ENCODE assay signal across 8 cellular contexts in genomic region chr4:40749717-40750460, GRCh38. TPM values are rescaled to one million over a fixed set of nuclear protein-coding genes. Genes with fewer than 3 reads are reported as not detected.
A peak's percentile ranks its signal among the peaks of the same experiment; 100 is the strongest.
DNase-seq lines count a peak whose midpoint lies in the region; ATAC-seq, FAIRE-seq and TF ChIP-seq lines count a peak whose summit lies in the region.

Gene NSUN7 (plus strand): TSS chr4:40749955. CDS start chr4:40750694, 739 bp downstream.

- no peak; a peak in 1 of 4 replicates for TF ChIP-seq RAD21 in H1 (IDR thresholded peaks at IDR 0.05 in 1 of 2, conservative IDR thresholded peaks at IDR 0.05 in 1 of 2; ENCODE audit: low read depth in 2 of 2, low read length in 2 of 2)

- DNase-seq in NOMO-1 treated with DMSO at 0.1 percent for 48 hours (lab: John Stamatoyannopoulos, UW; ENCODE audit: unreplicated experiment) (peak; percentile 13), NOMO-1 (lab: John Stamatoyannopoulos, UW; ENCODE audit: unreplicated experiment in 2 of 2) (no peak), H1 (ENCODE audit: low read depth in 1 of 2, low spot score in 2 of 2) (peak; percentile 73 to 93), thyroid gland (peak; percentile 90 to 91), middle frontal gyrus (ENCODE audit: extremely low spot score, low spot score) (no peak)

- peaks cover 11% of the 10 kb centered on the region for H3K36me3 ChIP-seq in HUES6 (ENCODE audit: control insufficient read depth, insufficient read depth, low read length)
- peaks cover 0 to 23% (median 6%) of the 10 kb centered on the region in 4 experiments; a peak in 2 of 8 replicates for H3K36me3 ChIP-seq in H1 (ENCODE audit: control insufficient read depth in 2 of 4, insufficient read depth in 4 of 4, low read length in 3 of 4)
- H3K36me3 ChIP-seq in thyroid gland, result no peaks in the 10 kb centered on the region

- no peak for TF ChIP-seq EP300 in H1 (IDR thresholded peaks at IDR 0.05; ENCODE audit: borderline replicate concordance in 1 of 2, low read depth in 2 of 2, low read length in 2 of 2)

- 0 out of 2 replicates have a peak, but pooled peaks cover 5% of the 10 kb centered on the region for H3K4me1 ChIP-seq in HUES6 (ENCODE audit: control insufficient read depth, insufficient read depth, low read length)
- peaks cover 0 to 4% (median 0%) of the 10 kb centered on the region in 4 experiments; a peak in 2 of 7 replicates for H3K4me1 ChIP-seq in H1 (replicated peaks in 1 of 4; ENCODE audit: control insufficient read depth in 3 of 4, insufficient read depth in 4 of 4, low read length in 3 of 4)
- H3K4me1 ChIP-seq in mononuclear cell (ENCODE audit: insufficient read depth, low read length), result peaks cover 20% of the 10 kb centered on the region
- peaks cover 0 to 9% of the 10 kb centered on the region in 2 donors for H3K4me1 ChIP-seq in thyroid gland

- H3K56ac ChIP-seq in H1 (replicated peaks; ENCODE audit: insufficient read length, low read depth, low read length), result peak within 1 kb of the TSS; percentile 94

- intact Hi-C loops in thyroid gland (cut with DNase I), result no loop called here

- H3K79me1 ChIP-seq in H1 (ENCODE audit: low read depth, low read length), result no peaks in the 10 kb centered on the region; the same call in 1 of the 2 replicates

- no peak within 1 kb of the TSS for H2BK15ac ChIP-seq in H1 (ENCODE audit: low read length)

- H4K5ac ChIP-seq in H1 (ENCODE audit: insufficient read length, low read depth, low read length), result peak within 1 kb of the TSS; percentile 85

- TF ChIP-seq POLR2A in H1 (IDR thresholded peaks at IDR 0.05; ENCODE audit: control extremely low read depth in 1 of 2, low read depth in 2 of 2, low read length in 2 of 2), result peak; percentile 83
- peak in 1 of 2 donors; percentile 75 for TF ChIP-seq POLR2A in thyroid gland (IDR thresholded peaks at IDR 0.05)

- peak within 1 kb of the TSS; percentile 96 for H2BK5ac ChIP-seq in H1 (ENCODE audit: low read depth, low read length)

- FAIRE-seq in H1 (lab: Jason Lieb, UNC), result no peak

- H3K27me3 ChIP-seq in HUES6 (ENCODE audit: control insufficient read depth, insufficient read depth, low read length), result no peaks in the 10 kb centered on the region
- no peaks in the 10 kb centered on the region for H3K27me3 ChIP-seq in H1 (replicated peaks in 1 of 4; ENCODE audit: control insufficient read depth in 3 of 4, extremely low read depth in 1 of 4, insufficient read depth in 3 of 4, low read length in 3 of 4)
- H3K27me3 ChIP-seq in mononuclear cell (ENCODE audit: insufficient read depth, low read length), result peaks cover 20% of the 10 kb centered on the region
- H3K27me3 ChIP-seq in thyroid gland, result no peaks in the 10 kb centered on the region

- H2BK20ac ChIP-seq in H1 (ENCODE audit: low read length), result no peak within 1 kb of the TSS

- peak within 1 kb of the TSS; percentile 96; the same call in 1 of the 2 replicates for H4K8ac ChIP-seq in H1 (ENCODE audit: extremely low read depth, insufficient read depth, low read length)

- no peak within 1 kb of the TSS; the same call in 1 of the 2 replicates for H2AK5ac ChIP-seq in H1 (ENCODE audit: low read depth, low read length)

- no peaks in the 10 kb centered on the region for H4K20me1 ChIP-seq in H1 (replicated peaks in 1 of 2; ENCODE audit: control insufficient read depth in 1 of 2, insufficient read depth in 2 of 2, low read length in 2 of 2)

- peak within 1 kb of the TSS; percentile 73 for H3K18ac ChIP-seq in H1 (ENCODE audit: extremely low read depth, low read length)

- peak within 1 kb of the TSS; percentile 75 for H3K4ac ChIP-seq in H1 (replicated peaks; ENCODE audit: insufficient read length, low read depth, low read length)

- TF ChIP-seq CTCF in H1 (IDR thresholded peaks at IDR 0.05; ENCODE audit: control extremely low read depth in 1 of 3, insufficient read depth in 1 of 3, low read depth in 1 of 3, low read length in 3 of 3) (no peak), thyroid gland (IDR thresholded peaks at IDR 0.05) (no peak)

- peak within 1 kb of the TSS; percentile 93 for H3K9ac ChIP-seq in HUES6 (ENCODE audit: low read length)
- H3K9ac ChIP-seq in H1 (replicated peaks in 1 of 4; ENCODE audit: extremely low read depth in 1 of 4, low read depth in 3 of 4, low read length in 3 of 4), result peak within 1 kb of the TSS; percentile 87 to 93 (median 88)

- H3K79me2 ChIP-seq in H1 (ENCODE audit: control insufficient read depth in 1 of 2, insufficient read depth in 2 of 2, low read length in 2 of 2), result peaks cover 0 to 12% of the 10 kb centered on the region in 2 experiments; a peak in 2 of 4 replicates

- no peak within 1 kb of the TSS for H3K14ac ChIP-seq in H1 (ENCODE audit: insufficient read length)

- H4K91ac ChIP-seq in H1 (replicated peaks; ENCODE audit: insufficient read length, low read length), result peak within 1 kb of the TSS; percentile 74

- H3K9me3 ChIP-seq in HUES6 (ENCODE audit: control insufficient read depth, insufficient read depth, low read depth, low read length) (peaks cover 10% of the 10 kb centered on the region; the same call in 1 of the 2 replicates), H1 (ENCODE audit: insufficient read depth in 2 of 2, low read depth in 1 of 2, low read length in 1 of 2) (peaks cover 0 to 3% of the 10 kb centered on the region in 2 experiments; a peak in 2 of 4 replicates), mononuclear cell (ENCODE audit: low read depth, low read length) (no peaks in the 10 kb centered on the region), thyroid gland (no peaks in the 10 kb centered on the region)

- H3K4me3 ChIP-seq in HUES6 (ENCODE audit: low read depth, low read length) (peak within 1 kb of the TSS; percentile 75), H1 (ENCODE audit: extremely low read depth in 1 of 4, insufficient read depth in 2 of 4, low read depth in 3 of 4, low read length in 4 of 4) (peak within 1 kb of the TSS; percentile 70 to 95 (median 90)), mononuclear cell (ENCODE audit: low read length) (peak within 1 kb of the TSS; percentile 42), thyroid gland (replicated peaks in 1 of 3) (peak within 1 kb of the TSS; percentile 48 to 60 (median 56))

- peak within 1 kb of the TSS; percentile 95 for H2BK12ac ChIP-seq in H1 (ENCODE audit: low read depth, low read length)

- peak within 1 kb of the TSS; percentile 88 to 90 for H3K4me2 ChIP-seq in H1 (ENCODE audit: insufficient read depth in 1 of 2, low read depth in 2 of 2, low read length in 2 of 2)

- WGBS in H1 (ENCODE audit: extremely low coverage in 1 of 2, insufficient coverage in 1 of 2, insufficient read length in 1 of 2, insufficient replicate concordance in 2 of 2, low coverage in 1 of 2, low lambda C conversion rate in 2 of 2, missing lambda C conversion rate in 1 of 2), 2 experiments, result 2% methylated on average over 54 of the region's 75 CpGs; no CpG with 5 or more reads in 1 of the 2 experiments
- 1% methylated on average over 21 to 40 of the region's 75 CpGs for whole genome bisulfite sequencing in thyroid gland, 2 donors

- peak; percentile 89 for ATAC-seq in SK-N-SH treated with all-trans-retinoic acid at 6 μM for 48 hours

- H2AFZ ChIP-seq in H1 (ENCODE audit: low read length), result peak within 1 kb of the TSS; percentile 30

- CTCF ChIA-PET in H1 (lab: Charles Lee; ENCODE audit: partially characterized antibody), result interaction anchor here (1.4 kb wide), 1 partner anchor 14 kb away, joined by 6 read pairs; no protein-coding TSS in a partner anchor

- H3K23ac ChIP-seq in H1 (ENCODE audit: insufficient read length), result no peak within 1 kb of the TSS

- H3K27ac ChIP-seq in HUES6 (ENCODE audit: low read depth, low read length), result peak within 1 kb of the TSS; percentile 85
- peak within 1 kb of the TSS; percentile 78 for H3K27ac ChIP-seq in H1 (ENCODE audit: low read depth, low read length)
- H3K27ac ChIP-seq in thyroid gland, result peak within 1 kb of the TSS in 2 of 3 donors; percentile 45 to 51

- H3K23me2 ChIP-seq in H1 (ENCODE audit: low read depth, low read length), result peaks cover 10% of the 10 kb centered on the region

- H2BK120ac ChIP-seq in H1 (replicated peaks; ENCODE audit: low read depth, low read length), result peak within 1 kb of the TSS; percentile 13

- POLR2A ChIA-PET in H1 (lab: Charles Lee; ENCODE audit: partially characterized antibody), result interaction anchor here (0.9 to 2.1 kb wide), 14 partner anchors 10 to 693 kb away, joined by 3 to 10 read pairs (median 4); partner anchors contain the start of genes N4BP2 and RBM47

TF ChIP-seq in SK-N-SH treated with all-trans-retinoic acid at 6 μM for 48 hours, 23 proteins besides CTCF, POLR2A, EP300 and RAD21 (continues in another document):
- no peak for TF ChIP-seq ZNF8 (CRISPR knock-in tag; IDR thresholded peaks at IDR 0.05)
- peak; percentile 87; the same call in 1 of the 2 replicates for TF ChIP-seq CSDC2 (CRISPR knock-in tag; IDR thresholded peaks at IDR 0.05)
- TF ChIP-seq ZNF565 (CRISPR knock-in tag; conservative IDR thresholded peaks at IDR 0.05; ENCODE audit: low read depth), result no peak
- TF ChIP-seq RARB (CRISPR knock-in tag; IDR thresholded peaks at IDR 0.05), result no peak
- TF ChIP-seq TOX (CRISPR knock-in tag; IDR thresholded peaks at IDR 0.05; ENCODE audit: borderline replicate concordance), result no peak

TF ChIP-seq in H1, 55 proteins besides CTCF, POLR2A, EP300 and RAD21 (continues in another document):
- TF ChIP-seq HDAC2 (IDR thresholded peaks at IDR 0.05; ENCODE audit: borderline replicate concordance in 1 of 2, low read depth in 2 of 2, low read length in 2 of 2) (no peak), GABPA (IDR thresholded peaks at IDR 0.05; ENCODE audit: borderline replicate concordance, insufficient read depth, low read length) (no peak), KDM4A (IDR thresholded peaks at IDR 0.05; ENCODE audit: low read depth, low read length, severe bottlenecking) (peak; percentile 88), SUZ12 (IDR thresholded peaks at IDR 0.05; ENCODE audit: low read length) (no peak)

RNA-seq across cellular contexts. Expression of gene NSUN7, which starts in this region (rescaled TPM):
- 24.4 and 26.3 TPM in 2 replicates for total RNA-seq in H1 (2021; fragmentation: NEBNext Ultra II Directional; extraction: Animal tissue kit (Norgen Biotek cat#: 25700))
- 8.8 and 9.6 TPM in 2 replicates for polyA plus RNA-seq in H1 (2011; rRNA removed)
- 14.1 TPM for polyA plus RNA-seq in H1 (2011; cell fraction: cytosol; rRNA removed)
- 13.6 TPM for polyA plus RNA-seq in H1 (2011; cell fraction: nucleus; rRNA removed)
- polyA plus RNA-seq in H1 (2012, experiment 1 of 2), result 11.0 to 17.0 TPM (median 13.0 TPM) in 4 replicates
- 6.5 TPM for polyA plus RNA-seq in H1 (2012, experiment 2 of 2)
- 14.6 TPM for polyA plus RNA-seq in H1 (2013, experiment 1 of 2)
- 13.1 TPM for polyA plus RNA-seq in H1 (2013, experiment 2 of 2)
- polyA minus RNA-seq in H1 (2011; rRNA and poly(A)+ RNA removed), result 14.6 and 15.0 TPM in 2 replicates
- 18.8 TPM for polyA minus RNA-seq in H1 (2011; cell fraction: cytosol; rRNA and poly(A)+ RNA removed)
- 28.4 TPM for polyA minus RNA-seq in H1 (2011; cell fraction: nucleus; rRNA and poly(A)+ RNA removed)
- 0.73 TPM for total RNA-seq in mononuclear cell
- total RNA-seq in thyroid gland, result 10 to 100 TPM; 14.2 to 65.2 (median 19.1) TPM

Comparison
In these comparisons a context has a peak if more than half of its experiments do, and no peak if none do; other contexts are left out.
1. DNase-seq: peak in NOMO-1 treated with DMSO at 0.1 percent for 48 hours (single experiment), H1 (2 of 2) and thyroid gland (2 of 2); none in NOMO-1 (0 of 2) and middle frontal gyrus (single experiment).
2. Peak in every context shown above with its lines, with median percentiles within 50 percentile points of each other: H3K27ac ChIP-seq and H3K4me3 ChIP-seq.